Comparison of ENCODE assay signal across 13 cellular contexts in genomic region chr7:135368416-135369186, GRCh38.
"Had no signal": no experiment of that assay in that cellular context is flagged by ENCODE, and none has a peak within 500 bp of the region (broad histone marks: within the 10 kb centered on the region; RNA-seq: fewer than 3 reads in every experiment).

No MANE protein-coding gene starts in this region.

- H3K4me3 ChIP-seq: esophagus squamous epithelium, heart right ventricle had no signal

- ATAC-seq: activated T-cell treated with anti-CD3 and anti-CD28 coated beads, Interleukin-2, amount 50 U/mL, for 4 hours; heart right ventricle; left ventricle myocardium superior had no signal

- FAIRE-seq: islet of Langerhans had no signal

- H3K9me3 ChIP-seq: esophagus squamous epithelium, heart right ventricle had no signal

- DNase-seq: activated CD4-positive, alpha-beta T cell treated with anti-CD3 and anti-CD28 coated beads, Interleukin-2, amount 50 U/mL, for 4 hours; activated CD4-positive, CD25-positive, alpha-beta regulatory T cell treated with anti-CD3 and anti-CD28 coated beads, Interleukin-2, amount 50 U/mL, for 72 hours; activated gamma-delta T cell; activated T-cell treated with anti-CD3 and anti-CD28 coated beads, Interleukin-2, amount 50 U/mL, for 4 hours; brain microvascular endothelial cell; dermis blood vessel endothelial cell; esophagus squamous epithelium; foreskin fibroblast; heart right ventricle; left ventricle myocardium superior; stimulated activated CD4-positive, alpha-beta T cell treated with anti-CD3 and anti-CD28 coated beads, Interleukin-2, amount 100 ng/mL, for 48 hours; stimulated activated naive CD4-positive, alpha-beta T cell treated with Interleukin-2 at 50 U/mL for 16 hours had no signal

- H3K27ac ChIP-seq: brain microvascular endothelial cell, esophagus squamous epithelium, heart right ventricle had no signal

- H3K36me3 ChIP-seq: brain microvascular endothelial cell had no signal

- H3K27me3 ChIP-seq: brain microvascular endothelial cell, esophagus squamous epithelium, heart right ventricle had no signal
